Comparison of ENCODE assay signal across 1 cellular context in genomic region chr3:114237478-114237877, GRCh38.
TF ChIP-seq lines count a peak whose summit lies in the region.

Gene ZNF80 (minus strand): TSS chr3:114237578. CDS start chr3:114237074, 504 bp downstream.

TF ChIP-seq in K562, 482 proteins besides CTCF, POLR2A, EP300 and RAD21:
- TF ChIP-seq PKNOX1 (IDR thresholded peaks at IDR 0.05) (peak; percentile 12; the same call in 1 of the 2 replicates), NFYB (IDR thresholded peaks at IDR 0.05; ENCODE audit: extremely low read depth, insufficient read length) (peak; percentile 22)
